Comparison of ENCODE assay signal across 1 cellular context in the genomic region with DNA sequence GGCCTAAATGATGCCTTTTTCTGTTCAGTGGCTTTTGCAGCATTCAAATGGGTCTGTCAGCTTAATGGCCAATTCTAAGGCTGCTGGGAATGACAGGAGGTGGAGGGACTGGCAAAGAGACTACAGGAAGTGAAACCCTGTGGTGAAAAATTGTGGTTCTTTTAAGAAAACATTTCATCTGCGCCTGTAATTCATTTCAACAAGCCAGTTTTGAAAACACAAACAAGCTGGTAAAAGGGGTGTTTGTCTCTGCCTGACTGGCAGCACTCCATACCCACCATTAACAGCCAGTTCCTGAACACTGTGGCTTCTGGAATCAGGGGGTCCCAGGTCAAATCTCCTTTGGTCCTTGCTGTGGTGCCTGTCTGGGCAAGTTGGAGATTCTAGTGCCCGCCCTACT.
TF ChIP-seq lines count a peak whose summit lies in the region.

No MANE protein-coding gene starts in this region.

TF ChIP-seq in GM23338, 12 proteins besides CTCF, POLR2A, EP300 and RAD21 (continued from another document):
- TF ChIP-seq, protein P1, sequence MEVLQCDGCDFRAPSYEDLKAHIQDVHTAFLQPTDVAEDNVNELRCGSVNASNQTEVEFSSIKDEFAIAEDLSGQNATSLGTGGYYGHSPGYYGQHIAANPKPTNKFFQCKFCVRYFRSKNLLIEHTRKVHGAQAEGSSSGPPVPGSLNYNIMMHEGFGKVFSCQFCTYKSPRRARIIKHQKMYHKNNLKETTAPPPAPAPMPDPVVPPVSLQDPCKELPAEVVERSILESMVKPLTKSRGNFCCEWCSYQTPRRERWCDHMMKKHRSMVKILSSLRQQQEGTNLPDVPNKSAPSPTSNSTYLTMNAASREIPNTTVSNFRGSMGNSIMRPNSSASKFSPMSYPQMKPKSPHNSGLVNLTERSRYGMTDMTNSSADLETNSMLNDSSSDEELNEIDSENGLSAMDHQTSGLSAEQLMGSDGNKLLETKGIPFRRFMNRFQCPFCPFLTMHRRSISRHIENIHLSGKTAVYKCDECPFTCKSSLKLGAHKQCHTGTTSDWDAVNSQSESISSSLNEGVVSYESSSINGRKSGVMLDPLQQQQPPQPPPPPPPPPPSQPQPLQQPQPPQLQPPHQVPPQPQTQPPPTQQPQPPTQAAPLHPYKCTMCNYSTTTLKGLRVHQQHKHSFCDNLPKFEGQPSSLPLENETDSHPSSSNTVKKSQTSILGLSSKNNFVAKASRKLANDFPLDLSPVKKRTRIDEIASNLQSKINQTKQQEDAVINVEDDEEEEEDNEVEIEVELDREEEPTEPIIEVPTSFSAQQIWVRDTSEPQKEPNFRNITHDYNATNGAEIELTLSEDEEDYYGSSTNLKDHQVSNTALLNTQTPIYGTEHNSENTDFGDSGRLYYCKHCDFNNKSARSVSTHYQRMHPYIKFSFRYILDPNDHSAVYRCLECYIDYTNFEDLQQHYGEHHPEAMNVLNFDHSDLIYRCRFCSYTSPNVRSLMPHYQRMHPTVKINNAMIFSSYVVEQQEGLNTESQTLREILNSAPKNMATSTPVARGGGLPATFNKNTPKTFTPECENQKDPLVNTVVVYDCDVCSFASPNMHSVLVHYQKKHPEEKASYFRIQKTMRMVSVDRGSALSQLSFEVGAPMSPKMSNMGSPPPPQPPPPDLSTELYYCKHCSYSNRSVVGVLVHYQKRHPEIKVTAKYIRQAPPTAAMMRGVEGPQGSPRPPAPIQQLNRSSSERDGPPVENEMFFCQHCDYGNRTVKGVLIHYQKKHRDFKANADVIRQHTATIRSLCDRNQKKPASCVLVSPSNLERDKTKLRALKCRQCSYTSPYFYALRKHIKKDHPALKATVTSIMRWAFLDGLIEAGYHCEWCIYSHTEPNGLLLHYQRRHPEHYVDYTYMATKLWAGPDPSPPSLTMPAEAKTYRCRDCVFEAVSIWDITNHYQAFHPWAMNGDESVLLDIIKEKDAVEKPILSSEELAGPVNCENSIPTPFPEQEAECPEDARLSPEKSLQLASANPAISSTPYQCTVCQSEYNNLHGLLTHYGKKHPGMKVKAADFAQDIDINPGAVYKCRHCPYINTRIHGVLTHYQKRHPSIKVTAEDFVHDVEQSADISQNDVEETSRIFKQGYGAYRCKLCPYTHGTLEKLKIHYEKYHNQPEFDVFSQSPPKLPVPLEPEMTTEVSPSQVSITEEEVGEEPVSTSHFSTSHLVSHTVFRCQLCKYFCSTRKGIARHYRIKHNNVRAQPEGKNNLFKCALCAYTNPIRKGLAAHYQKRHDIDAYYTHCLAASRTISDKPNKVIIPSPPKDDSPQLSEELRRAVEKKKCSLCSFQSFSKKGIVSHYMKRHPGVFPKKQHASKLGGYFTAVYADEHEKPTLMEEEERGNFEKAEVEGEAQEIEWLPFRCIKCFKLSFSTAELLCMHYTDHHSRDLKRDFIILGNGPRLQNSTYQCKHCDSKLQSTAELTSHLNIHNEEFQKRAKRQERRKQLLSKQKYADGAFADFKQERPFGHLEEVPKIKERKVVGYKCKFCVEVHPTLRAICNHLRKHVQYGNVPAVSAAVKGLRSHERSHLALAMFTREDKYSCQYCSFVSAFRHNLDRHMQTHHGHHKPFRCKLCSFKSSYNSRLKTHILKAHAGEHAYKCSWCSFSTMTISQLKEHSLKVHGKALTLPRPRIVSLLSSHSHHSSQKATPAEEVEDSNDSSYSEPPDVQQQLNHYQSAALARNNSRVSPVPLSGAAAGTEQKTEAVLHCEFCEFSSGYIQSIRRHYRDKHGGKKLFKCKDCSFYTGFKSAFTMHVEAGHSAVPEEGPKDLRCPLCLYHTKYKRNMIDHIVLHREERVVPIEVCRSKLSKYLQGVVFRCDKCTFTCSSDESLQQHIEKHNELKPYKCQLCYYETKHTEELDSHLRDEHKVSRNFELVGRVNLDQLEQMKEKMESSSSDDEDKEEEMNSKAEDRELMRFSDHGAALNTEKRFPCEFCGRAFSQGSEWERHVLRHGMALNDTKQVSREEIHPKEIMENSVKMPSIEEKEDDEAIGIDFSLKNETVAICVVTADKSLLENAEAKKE (CRISPR knock-in tag; IDR thresholded peaks at IDR 0.05) = no peak
- no peak for TF ChIP-seq STAT1 (IDR thresholded peaks at IDR 0.05; ENCODE audit: unreplicated experiment)
- TF ChIP-seq EZH2 (IDR thresholded peaks at IDR 0.05; ENCODE audit: low read depth, unreplicated experiment) = no peak
- no peak for TF ChIP-seq JUNB (IDR thresholded peaks at IDR 0.05; ENCODE audit: unreplicated experiment)
- TF ChIP-seq ZNF114 (CRISPR knock-in tag; IDR thresholded peaks at IDR 0.05) = no peak
- TF ChIP-seq CREB1 (CRISPR knock-in tag; IDR thresholded peaks at IDR 0.05; ENCODE audit: low read depth) = no peak
- no peak for TF ChIP-seq EZH2phosphoT487 (IDR thresholded peaks at IDR 0.05; ENCODE audit: unreplicated experiment)
- TF ChIP-seq, protein P2, sequence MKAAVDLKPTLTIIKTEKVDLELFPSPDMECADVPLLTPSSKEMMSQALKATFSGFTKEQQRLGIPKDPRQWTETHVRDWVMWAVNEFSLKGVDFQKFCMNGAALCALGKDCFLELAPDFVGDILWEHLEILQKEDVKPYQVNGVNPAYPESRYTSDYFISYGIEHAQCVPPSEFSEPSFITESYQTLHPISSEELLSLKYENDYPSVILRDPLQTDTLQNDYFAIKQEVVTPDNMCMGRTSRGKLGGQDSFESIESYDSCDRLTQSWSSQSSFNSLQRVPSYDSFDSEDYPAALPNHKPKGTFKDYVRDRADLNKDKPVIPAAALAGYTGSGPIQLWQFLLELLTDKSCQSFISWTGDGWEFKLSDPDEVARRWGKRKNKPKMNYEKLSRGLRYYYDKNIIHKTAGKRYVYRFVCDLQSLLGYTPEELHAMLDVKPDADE (IDR thresholded peaks at IDR 0.05) = no peak
- TF ChIP-seq POLR2AphosphoS5 (IDR thresholded peaks at IDR 0.05; ENCODE audit: low read depth) = no peak
- TF ChIP-seq NANOG (IDR thresholded peaks at IDR 0.05; ENCODE audit: borderline replicate concordance) = no peak
